In genomic region chr18:74702951-74703350, GRCh38 we compare ENCODE assay signal across 18 cellular contexts.
DNase-seq lines count a peak whose midpoint lies in the region; ATAC-seq, FAIRE-seq and TF ChIP-seq lines count a peak whose summit lies in the region.
"Had no signal": no experiment of that assay in that cellular context is flagged by ENCODE, and none has a peak within 500 bp of the region (broad histone marks: within the 10 kb centered on the region; RNA-seq: fewer than 3 reads in every experiment).

No MANE protein-coding gene starts in this region.

- H3K36me3 Mint-ChIP-seq in CD8-positive, alpha-beta T cell, result peaks cover 33% of the 10 kb centered on the region

- H3K4me3 ChIP-seq in CD8-positive, alpha-beta T cell (ENCODE audit: low read depth, low read length), result no peak overlapping the region
- H3K4me3 ChIP-seq in K562 (no peak overlapping the region), keratinocyte (ENCODE audit: control insufficient read depth in 2 of 3, extremely low read depth in 1 of 3, insufficient read depth in 2 of 3, low read depth in 1 of 3, low read length in 3 of 3) (no peak overlapping the region)
- H3K4me3 ChIP-seq: A549 had no signal

- in situ Hi-C loops in K562 (cut with MboI), result no loop called here

- CTCF ChIA-PET in CD8-positive, alpha-beta T cell (lab: Charles Lee), result no interaction called here
- CTCF ChIA-PET in K562 (lab: Yijun Ruan, JAX; ENCODE audit: low intra/inter-chr PET ratio), result no interaction called here

- H3K79me2 ChIP-seq in K562 (ENCODE audit: control insufficient read depth, insufficient read depth, low read length) (no peaks in the 10 kb centered on the region), keratinocyte (ENCODE audit: control insufficient read depth, insufficient read depth, low read length) (no peaks in the 10 kb centered on the region)

- POLR2A ChIA-PET in CD8-positive, alpha-beta T cell (lab: Charles Lee), result no interaction called here
- POLR2A ChIA-PET in K562 (lab: Yijun Ruan, JAX), result interaction anchor here (1.5 kb wide), 1 partner anchor 11 kb away, joined by 5 read pairs; no protein-coding TSS in a partner anchor

- no peaks in the 10 kb centered on the region for H4K20me1 ChIP-seq in K562 (replicated peaks; ENCODE audit: control insufficient read depth, insufficient read depth, low read length)
- H4K20me1 ChIP-seq in keratinocyte (ENCODE audit: control insufficient read depth, extremely low read depth, insufficient read depth, low read length), result no peaks in the 10 kb centered on the region

- TF ChIP-seq CTCF in CD8-positive, alpha-beta T cell (IDR thresholded peaks at IDR 0.05), result no peak
- no peak for TF ChIP-seq CTCF in K562 (IDR thresholded peaks at IDR 0.05 in 2 of 3, conservative IDR thresholded peaks at IDR 0.05 in 1 of 3; ENCODE audit: insufficient read depth in 2 of 3, low read depth in 1 of 3, low read length in 3 of 3)
- TF ChIP-seq CTCF in keratinocyte (optimal IDR thresholded peaks at IDR 0.05 in 1 of 3, IDR thresholded peaks at IDR 0.05 in 1 of 3, conservative IDR thresholded peaks at IDR 0.05 in 1 of 3; ENCODE audit: extremely low read depth in 1 of 3, insufficient read depth in 2 of 3, low read length in 3 of 3), result no peak

- no peak for TF ChIP-seq POLR2A in K562 (conservative IDR thresholded peaks at IDR 0.05)

- H3K4me3 Mint-ChIP-seq in CD8-positive, alpha-beta T cell, result no peak overlapping the region
- H3K4me3 Mint-ChIP-seq: CD4-positive, alpha-beta memory T cell had no signal

- no peak overlapping the region for H3K4me2 ChIP-seq in K562 (ENCODE audit: insufficient read depth, low read length)
- no peak overlapping the region for H3K4me2 ChIP-seq in keratinocyte (ENCODE audit: control insufficient read depth, extremely low read depth, insufficient read depth, low read depth, low read length)
- H3K4me2 ChIP-seq: A549 had no signal

- no peaks in the 10 kb centered on the region for H3K9me3 ChIP-seq in CD8-positive, alpha-beta T cell (ENCODE audit: low read length)
- no peaks in the 10 kb centered on the region for H3K9me3 ChIP-seq in K562 (replicated peaks; ENCODE audit: control insufficient read depth, insufficient read depth, low read depth, low read length)
- no peaks in the 10 kb centered on the region for H3K9me3 ChIP-seq in keratinocyte (ENCODE audit: control insufficient read depth, low read depth, low read length)
- H3K9me3 ChIP-seq: A549, BE2C had no signal

- H3K36me3 ChIP-seq in CD8-positive, alpha-beta T cell (ENCODE audit: insufficient read depth, low read length), result no peaks in the 10 kb centered on the region
- H3K36me3 ChIP-seq in K562 (ENCODE audit: control insufficient read depth, insufficient read depth, low read length) (no peaks in the 10 kb centered on the region), keratinocyte (ENCODE audit: control insufficient read depth in 2 of 2, extremely low read depth in 1 of 2, insufficient read depth in 2 of 2, low read length in 2 of 2) (no peaks in the 10 kb centered on the region)
- H3K36me3 ChIP-seq: BE2C had no signal

- FAIRE-seq in K562 (lab: Jason Lieb, UNC) (no peak), keratinocyte (lab: Jason Lieb, UNC) (peak; percentile 74)
- FAIRE-seq: A549, GM19239 had no signal

- intact Hi-C loops in CD8-positive, alpha-beta T cell (cut with DNase I, micrococcal nuclease), result no loop called here
- intact Hi-C loops in K562 (cut with micrococcal nuclease), result no loop called here

- H3K9ac ChIP-seq in K562 (ENCODE audit: insufficient read depth in 1 of 2, low read depth in 2 of 2, low read length in 2 of 2), result no peak overlapping the region
- H3K9ac ChIP-seq in keratinocyte (ENCODE audit: control insufficient read depth, extremely low read depth, insufficient read depth, low read length), result no peak overlapping the region

- no peaks in the 10 kb centered on the region for H3K4me1 Mint-ChIP-seq in CD8-positive, alpha-beta T cell (ENCODE audit: low read depth)

- peak overlapping the region; percentile 35 for H3K27ac Mint-ChIP-seq in CD8-positive, alpha-beta T cell

- H3K9me1 ChIP-seq in K562 (ENCODE audit: control insufficient read depth, insufficient read depth, low read length) (no peaks in the 10 kb centered on the region), keratinocyte (ENCODE audit: control insufficient read depth, extremely low read depth, insufficient read depth, low read length) (no peaks in the 10 kb centered on the region)

- dilution Hi-C loops in keratinocyte (cut with MboI; ENCODE audit: extremely low pct_ligation_motif_present, low sequenced_read_pairs), result no loop called here

- H3K4me1 ChIP-seq in CD8-positive, alpha-beta T cell (ENCODE audit: insufficient read depth, low read length), result no peaks in the 10 kb centered on the region
- H3K4me1 ChIP-seq in K562 (replicated peaks in 1 of 2; ENCODE audit: control insufficient read depth in 2 of 2, insufficient read depth in 2 of 2, low read length in 2 of 2), result peaks cover 0 to 5% of the 10 kb centered on the region in 2 experiments; a peak in 1 of 5 replicates
- H3K4me1 ChIP-seq in keratinocyte (ENCODE audit: control insufficient read depth, extremely low read depth, insufficient read depth, low read length), result peaks cover 5% of the 10 kb centered on the region
- H3K4me1 ChIP-seq: A549, BE2C had no signal

- H3K9me3 Mint-ChIP-seq in CD8-positive, alpha-beta T cell, result no peaks in the 10 kb centered on the region
- H3K9me3 Mint-ChIP-seq: CD4-positive, alpha-beta memory T cell had no signal

- WGBS in K562 (ENCODE audit: insufficient coverage, low coverage, missing lambda C conversion rate), result 44% methylated on average over 2 of the region's 3 CpGs

- no peak for TF ChIP-seq RAD21 in K562 (CRISPR knock-in tag; conservative IDR thresholded peaks at IDR 0.05 in 1 of 2, IDR thresholded peaks at IDR 0.05 in 1 of 2)

- H3K27me3 Mint-ChIP-seq in CD8-positive, alpha-beta T cell (ENCODE audit: low read depth), result no peaks in the 10 kb centered on the region
- H3K27me3 Mint-ChIP-seq: CD4-positive, alpha-beta memory T cell had no signal

- no TSS peak for BruUV-seq in K562 (replicated peaks; lab: Mats Ljungman, UMichigan)

- H2AFZ ChIP-seq in K562 (ENCODE audit: low read depth, low read length), result peak overlapping the region; percentile 19; the same call in 1 of the 2 replicates
- no peak overlapping the region for H2AFZ ChIP-seq in keratinocyte (ENCODE audit: control insufficient read depth, low read length)

- no peak for DNase-seq in CD8-positive, alpha-beta T cell
- peak; percentile 3 for DNase-seq in ELR (ENCODE audit: low read depth)
- peak in 2 of 4 experiments; percentile 11 to 26 for DNase-seq in K562 (ENCODE audit: extremely low read depth in 1 of 4, low spot score in 3 of 4)
- no peak for DNase-seq in keratinocyte (ENCODE audit: low read depth, low spot score)
- DNase-seq in activated effector memory CD4-positive, alpha-beta T cell treated with anti-CD3 and anti-CD28 coated beads, Interleukin-2, amount 50 U/mL, for 16 hours, result no peak
- DNase-seq in germinal center (ENCODE audit: low spot score), result no peak
- no peak for DNase-seq in NCI-H128 (lab: John Stamatoyannopoulos, UW; ENCODE audit: unreplicated experiment)
- DNase-seq: BE2C; CD4-positive, alpha-beta memory T cell; COR-L47; DMS153; DND-41; GF-D8 had no signal

- H3K27ac ChIP-seq in CD8-positive, alpha-beta T cell (ENCODE audit: low read depth, low read length), result no peak overlapping the region
- H3K27ac ChIP-seq in K562 (ENCODE audit: extremely low read depth, low read depth, low read length) (no peak overlapping the region), keratinocyte (ENCODE audit: control insufficient read depth, insufficient read depth, low read length) (no peak overlapping the region)
- H3K27ac ChIP-seq: A549, C4-2B had no signal

- ATAC-seq in CD8-positive, alpha-beta T cell, result no peak
- ATAC-seq in K562 (0 out of 3 replicates have a peak, but pooled peaks have one; percentile 50), GM21825 (IDR thresholded peaks at IDR 0.05; ENCODE audit: unreplicated experiment) (no peak)
- ATAC-seq: A549, HCT116 had no signal

- no peak for TF ChIP-seq EP300 in K562 (IDR thresholded peaks at IDR 0.05; ENCODE audit: low read length)

- no peaks in the 10 kb centered on the region for H3K27me3 ChIP-seq in CD8-positive, alpha-beta T cell (ENCODE audit: insufficient read depth, low read length)
- H3K27me3 ChIP-seq in K562 (ENCODE audit: control insufficient read depth in 2 of 2, insufficient read depth in 2 of 2, low read length in 2 of 2) (no peaks in the 10 kb centered on the region), keratinocyte (ENCODE audit: control insufficient read depth, extremely low read depth, insufficient read depth, low read length) (no peaks in the 10 kb centered on the region)
- H3K27me3 ChIP-seq: BE2C had no signal

TF ChIP-seq in K562, 482 proteins besides CTCF, POLR2A, EP300 and RAD21:
- peak; percentile 67; the same call in 1 of the 2 replicates for TF ChIP-seq C11orf30 (IDR thresholded peaks at IDR 0.05; ENCODE audit: low read depth)
- TF ChIP-seq MAFG (tag; conservative IDR thresholded peaks at IDR 0.05), result peak; percentile 33; the same call in 1 of the 2 replicates
- TF ChIP-seq KLF13 (tag; IDR thresholded peaks at IDR 0.05; ENCODE audit: borderline replicate concordance, low read depth), result no peak
- no peak for TF ChIP-seq MAZ (CRISPR knock-in tag; conservative IDR thresholded peaks at IDR 0.05 in 1 of 2, IDR thresholded peaks at IDR 0.05 in 1 of 2)
- TF ChIP-seq BRF2 (IDR thresholded peaks at IDR 0.05; ENCODE audit: borderline replicate concordance, insufficient read depth, insufficient read length), result no peak
- TF ChIP-seq POLR2B (IDR thresholded peaks at IDR 0.05; ENCODE audit: low read depth, partially characterized antibody), result no peak
- no peak for TF ChIP-seq PHB (CRISPR knock-in tag; IDR thresholded peaks at IDR 0.05)
- no peak for TF ChIP-seq ZNF583 (CRISPR knock-in tag; IDR thresholded peaks at IDR 0.05)
- peak; percentile 59 for TF ChIP-seq NFE2 (IDR thresholded peaks at IDR 0.05; ENCODE audit: low read depth)
- peak; percentile 52 for TF ChIP-seq ZNF316 (IDR thresholded peaks at IDR 0.05)
- TF ChIP-seq L3MBTL2 (IDR thresholded peaks at IDR 0.05), result no peak
